Comparison of ENCODE assay signal across 8 cellular contexts in the genomic region with DNA sequence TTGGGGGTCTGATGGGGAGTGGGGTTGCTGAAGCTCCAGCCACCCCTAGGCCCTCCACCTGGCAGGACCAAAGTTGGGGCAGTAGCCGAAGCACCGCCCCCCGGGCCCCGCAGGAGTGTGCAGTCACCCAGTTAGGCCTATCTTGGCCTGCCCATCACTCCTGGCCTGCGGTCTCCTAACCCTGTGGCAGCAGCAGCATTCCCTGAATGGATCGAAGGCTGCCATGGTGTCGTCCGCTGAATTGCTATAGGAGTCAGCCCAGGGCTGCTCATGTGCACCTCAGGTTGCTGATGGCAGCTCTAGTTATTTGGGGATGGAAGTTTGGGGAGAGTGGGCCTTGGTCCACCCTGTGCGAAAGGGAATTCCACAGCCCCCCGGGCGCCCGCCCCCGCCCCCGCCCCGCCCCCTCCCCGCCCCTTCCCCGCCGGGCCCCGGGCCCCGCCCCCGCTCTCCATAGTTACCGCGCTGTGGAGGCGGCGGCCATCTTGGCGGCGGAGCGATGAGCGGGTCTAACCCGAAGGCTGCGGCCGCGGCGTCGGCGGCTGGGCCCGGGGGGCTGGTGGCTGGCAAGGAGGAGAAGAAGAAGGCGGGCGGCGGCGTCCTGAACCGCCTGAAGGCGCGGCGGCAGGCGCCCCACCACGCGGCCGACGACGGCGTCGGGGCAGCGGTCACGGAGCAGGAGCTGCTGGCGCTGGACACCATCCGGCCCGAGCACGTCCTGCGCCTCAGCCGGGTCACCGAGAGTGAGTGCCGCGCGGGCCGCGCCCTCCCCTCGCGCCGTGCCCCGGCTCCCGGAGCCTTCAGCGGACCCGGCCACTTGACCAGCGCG. TPM values are rescaled to one million over a fixed set of nuclear protein-coding genes. Genes with fewer than 3 reads are reported as not detected.
DNase-seq lines count a peak whose midpoint lies in the region; FAIRE-seq and TF ChIP-seq lines count a peak whose summit lies in the region.

TSS of gene UNC119B (plus strand) at position 483 of the 829 bp plus-strand sequence. CDS start at position 500, 17 bp downstream.

- peaks cover 42% of the 10 kb centered on the region for H3K4me1 Mint-ChIP-seq in HFFc6 (ENCODE audit: low read depth)

- H3K4me3 ChIP-seq in keratinocyte (ENCODE audit: control insufficient read depth in 2 of 3, extremely low read depth in 1 of 3, insufficient read depth in 2 of 3, low read depth in 1 of 3, low read length in 3 of 3) = peak within 1 kb of the TSS; percentile 78 to 86 (median 85)

- no peaks in the 10 kb centered on the region for H3K27me3 Mint-ChIP-seq in HFFc6 (ENCODE audit: insufficient read depth)

- H2AFZ ChIP-seq in keratinocyte (ENCODE audit: control insufficient read depth, low read length) = peak within 1 kb of the TSS; percentile 70

- H3K36me3 Mint-ChIP-seq in HFFc6 (ENCODE audit: low read depth) = peaks cover 13% of the 10 kb centered on the region

- peaks cover 8 to 15% of the 10 kb centered on the region in 2 experiments for H3K36me3 ChIP-seq in keratinocyte (ENCODE audit: control insufficient read depth in 2 of 2, extremely low read depth in 1 of 2, insufficient read depth in 2 of 2, low read length in 2 of 2)

- DNase-seq in GM10248 (ENCODE audit: extremely low spot score) = peak; percentile 88
- peak; percentile 27 for DNase-seq in HFFc6
- peak; percentile 13 to 28 for DNase-seq in NCI-H1930 (lab: John Stamatoyannopoulos, UW)
- peak; percentile 57 for DNase-seq in activated CD4-positive, CD25-positive, alpha-beta regulatory T cell treated with anti-CD3 and anti-CD28 coated beads, Interleukin-2, amount 50 U/mL, for 16 hours (ENCODE audit: low read depth, low spot score)
- peak in 53 of 61 donors; percentile 9 to 79 (median 54) for DNase-seq in caudate nucleus (lab: John Stamatoyannopoulos, UW)
- DNase-seq in keratinocyte (ENCODE audit: low read depth, low spot score) = no peak
- DNase-seq in stimulated activated CD4-positive, alpha-beta T cell treated with anti-CD3 and anti-CD28 coated beads, Interleukin-12 subunit alpha, Interleukin-12 subunit beta, amount 100 ng/mL, for 48 hours (ENCODE audit: low read depth in 2 of 3, low spot score in 1 of 3) = peak; percentile 37 to 62 (median 52)
- DNase-seq in cortex of kidney (lab: John Stamatoyannopoulos, UW) = no peak

- no peaks in the 10 kb centered on the region for H3K9me1 ChIP-seq in keratinocyte (ENCODE audit: control insufficient read depth, extremely low read depth, insufficient read depth, low read length)

- CTCF ChIA-PET in GM10248 (lab: Yijun Ruan, JAX) = interaction anchor here (1.0 to 4.7 kb wide), 10 partner anchors 10 to 262 kb away, joined by 3 to 42 read pairs (median 4); partner anchors contain the start of genes ACADS and POP5

- no peaks in the 10 kb centered on the region for H3K9me3 ChIP-seq in keratinocyte (ENCODE audit: control insufficient read depth, low read depth, low read length)

- no peak for FAIRE-seq in keratinocyte (lab: Jason Lieb, UNC)

- no peaks in the 10 kb centered on the region for H3K9me3 Mint-ChIP-seq in HFFc6

- peaks cover 15% of the 10 kb centered on the region for H3K79me2 ChIP-seq in keratinocyte (ENCODE audit: control insufficient read depth, insufficient read depth, low read length)

- no peaks in the 10 kb centered on the region for H3K27me3 ChIP-seq in keratinocyte (ENCODE audit: control insufficient read depth, extremely low read depth, insufficient read depth, low read length)

- no peaks in the 10 kb centered on the region for H4K20me1 ChIP-seq in keratinocyte (ENCODE audit: control insufficient read depth, extremely low read depth, insufficient read depth, low read length)

- H3K4me1 ChIP-seq in keratinocyte (ENCODE audit: control insufficient read depth, extremely low read depth, insufficient read depth, low read length) = peaks cover 13% of the 10 kb centered on the region

- H3K27ac ChIP-seq in caudate nucleus (ENCODE audit: low read depth, low read length) = peak within 1 kb of the TSS; percentile 80
- H3K27ac ChIP-seq in keratinocyte (ENCODE audit: control insufficient read depth, insufficient read depth, low read length) = peak within 1 kb of the TSS; percentile 70

- POLR2A ChIA-PET in GM10248 (lab: Yijun Ruan, JAX) = interaction anchor here (0.8 kb wide), 1 partner anchor 9 kb away, joined by 5 read pairs; no protein-coding TSS in a partner anchor

- H3K27ac Mint-ChIP-seq in HFFc6 = peak within 1 kb of the TSS; percentile 74

- H3K4me2 ChIP-seq in keratinocyte (ENCODE audit: control insufficient read depth, extremely low read depth, insufficient read depth, low read depth, low read length) = peak within 1 kb of the TSS; percentile 92

- peak within 1 kb of the TSS; percentile 90 for H3K9ac ChIP-seq in keratinocyte (ENCODE audit: control insufficient read depth, extremely low read depth, insufficient read depth, low read length)

- dilution Hi-C loops in keratinocyte (cut with MboI; ENCODE audit: extremely low pct_ligation_motif_present, low sequenced_read_pairs) = no loop called here

- peak within 1 kb of the TSS; percentile 89 for H3K4me3 Mint-ChIP-seq in HFFc6

- TF ChIP-seq CTCF in GM10248 (IDR thresholded peaks at IDR 0.05; ENCODE audit: control extremely low read depth, extremely low read depth, low read depth, missing control alignments) (no peak), HFFc6 (IDR thresholded peaks at IDR 0.05) (no peak), keratinocyte (optimal IDR thresholded peaks at IDR 0.05 in 1 of 3, IDR thresholded peaks at IDR 0.05 in 1 of 3, conservative IDR thresholded peaks at IDR 0.05 in 1 of 3; ENCODE audit: extremely low read depth in 1 of 3, insufficient read depth in 2 of 3, low read length in 3 of 3) (no peak)

RNA-seq across cellular contexts. Expression of gene UNC119B, which starts in this region (rescaled TPM):
- total RNA-seq in HFFc6 (2021; fragmentation: NEBNext Ultra II Directional; extraction: Animal tissue kit (Norgen Biotek cat#: 25700)) = 10 to 100 TPM; 32.9 to 39.5 (median 34.4) TPM
- polyA plus RNA-seq in keratinocyte = 22.0 to 22.8 TPM (median 22.1 TPM) in 3 replicates
- polyA plus RNA-seq in keratinocyte (2011; ENCODE audit: low read depth) = 6.2 TPM
- 20.2 and 26.4 TPM in 2 replicates for polyA plus RNA-seq in keratinocyte (2011; cell fraction: cytosol; rRNA removed)
- 25.0 and 27.4 TPM in 2 replicates for polyA plus RNA-seq in keratinocyte (2011; cell fraction: nucleus; rRNA removed)
- 15.8 and 16.9 TPM in 2 replicates for polyA plus RNA-seq in keratinocyte (2012; ENCODE audit: low replicate concordance)
- polyA minus RNA-seq in keratinocyte = 13.0 to 23.7 TPM (median 21.0 TPM) in 3 replicates
- 20.3 TPM for polyA minus RNA-seq in keratinocyte (2011; cell fraction: cytosol; rRNA and poly(A)+ RNA removed)
- polyA minus RNA-seq in keratinocyte (2011; cell fraction: nucleus; rRNA and poly(A)+ RNA removed) = 11.0 and 16.7 TPM in 2 replicates

Comparison
In these comparisons a context has a peak if more than half of its experiments do, and no peak if none do; other contexts are left out.
1. DNase-seq: peak in GM10248 (single experiment), HFFc6 (single experiment), NCI-H1930 (2 of 2), activated CD4-positive, CD25-positive, alpha-beta regulatory T cell treated with anti-CD3 and anti-CD28 coated beads, Interleukin-2, amount 50 U/mL, for 16 hours (single experiment), caudate nucleus (53 of 61) and stimulated activated CD4-positive, alpha-beta T cell treated with anti-CD3 and anti-CD28 coated beads, Interleukin-12 subunit alpha, Interleukin-12 subunit beta, amount 100 ng/mL, for 48 hours (3 of 3); none in keratinocyte (single experiment) and cortex of kidney (single experiment).